Comparison of ENCODE assay signal across 10 cellular contexts in genomic region chr15:59165726-59166125, GRCh38. TPM values are rescaled to one million over a fixed set of nuclear protein-coding genes. Genes with fewer than 3 reads are reported as not detected.
DNase-seq lines count a peak whose midpoint lies in the region; ATAC-seq and TF ChIP-seq lines count a peak whose summit lies in the region.
"Had no signal": no experiment of that assay in that cellular context is flagged by ENCODE, and none has a peak within 500 bp of the region (broad histone marks: within the 10 kb centered on the region; RNA-seq: fewer than 3 reads in every experiment).

No MANE protein-coding gene starts in this region.

- H3K4me1 ChIP-seq in GM23338 (ENCODE audit: insufficient read depth) (no peaks in the 10 kb centered on the region), hepatocyte (ENCODE audit: insufficient read depth) (peaks cover 11% of the 10 kb centered on the region), transverse colon (peaks cover 0 to 20% (median 9%) of the 10 kb centered on the region in 4 donors)

- no peaks in the 10 kb centered on the region for H3K9me3 ChIP-seq in hepatocyte (ENCODE audit: low read depth)
- no peaks in the 10 kb centered on the region for H3K9me3 ChIP-seq in transverse colon

- intact Hi-C loops in transverse colon (cut with DNase I; ENCODE audit: low total_unique reads) = no loop called here

- H3K36me3 ChIP-seq in GM23338 (ENCODE audit: insufficient read depth) (0 out of 2 replicates have a peak, but pooled peaks cover 13% of the 10 kb centered on the region), hepatocyte (replicated peaks; ENCODE audit: insufficient read depth, low read depth) (no peaks in the 10 kb centered on the region), transverse colon (peaks cover 0 to 22% (median 4%) of the 10 kb centered on the region in 4 donors)

- WGBS in hepatocyte (ENCODE audit: low lambda C conversion rate, missing lambda C conversion rate) = 85% methylated on average over 3 of the region's 3 CpGs
- 75 to 86% methylated on average over 2 to 3 of the region's 3 CpGs for WGBS in transverse colon (ENCODE audit: low coverage in 1 of 2), 2 donors

- H3K79me2 ChIP-seq in GM23338 (replicated peaks; ENCODE audit: insufficient read depth) = no peaks in the 10 kb centered on the region
- no peaks in the 10 kb centered on the region for H3K79me2 ChIP-seq in hepatocyte

- no peak for TF ChIP-seq POLR2A in GM18505 (IDR thresholded peaks at IDR 0.05; ENCODE audit: borderline replicate concordance, extremely low read depth, insufficient read depth, insufficient read length)
- TF ChIP-seq POLR2A in transverse colon (IDR thresholded peaks at IDR 0.05) = no peak

- in situ Hi-C loops in transverse colon (cut with MboI; ENCODE audit: low pct_ligation_motif_present in 1 of 4, low pct_unique_long_range_greater_than_20kb in 1 of 4, low sequenced_read_pairs in 3 of 4) = loop anchor here in 2 of 4 donors (10.0 to 25.0 kb wide), 2 partner anchors 322 to 329 kb away; no protein-coding TSS in a partner anchor

- H3K27me3 ChIP-seq in GM23338 (ENCODE audit: insufficient read depth) (no peaks in the 10 kb centered on the region), hepatocyte (no peaks in the 10 kb centered on the region), transverse colon (no peaks in the 10 kb centered on the region)

- no peaks in the 10 kb centered on the region for H3F3A ChIP-seq in GM23338 (replicated peaks; ENCODE audit: low read depth)

- no peak overlapping the region for H2AFZ ChIP-seq in GM23338
- no peak overlapping the region for H2AFZ ChIP-seq in hepatocyte

- peaks cover 24% of the 10 kb centered on the region for H3K4me1 Mint-ChIP-seq in GM23338

- peaks cover 7% of the 10 kb centered on the region for H3K27me3 Mint-ChIP-seq in GM23338 (ENCODE audit: insufficient read depth, low read depth, poor library complexity)

- no peak for TF ChIP-seq CTCF in C4-2B (conservative IDR thresholded peaks at IDR 0.05)
- no peak for TF ChIP-seq CTCF in GM23338 (conservative IDR thresholded peaks at IDR 0.05; ENCODE audit: low read depth in 2 of 2)
- no peak for TF ChIP-seq CTCF in RWPE1 (conservative IDR thresholded peaks at IDR 0.05; ENCODE audit: low read depth)
- no peak for TF ChIP-seq CTCF in hepatocyte (IDR thresholded peaks at IDR 0.05; ENCODE audit: poor library complexity)
- TF ChIP-seq CTCF in transverse colon (IDR thresholded peaks at IDR 0.05) = no peak

- CTCF ChIA-PET in RWPE1 (lab: Yijun Ruan, JAX) = interaction anchor here (0.5 to 0.6 kb wide), 4 partner anchors 48 to 200 kb away, joined by 4 read pairs; no protein-coding TSS in a partner anchor

- H4K20me1 ChIP-seq in GM23338 (replicated peaks; ENCODE audit: insufficient read depth) = no peaks in the 10 kb centered on the region
- H4K20me1 ChIP-seq in hepatocyte (ENCODE audit: insufficient read depth, poor library complexity, severe bottlenecking) = no peaks in the 10 kb centered on the region

- no peak overlapping the region for H3K4me2 ChIP-seq in GM23338
- H3K4me2 ChIP-seq in hepatocyte = no peak overlapping the region

- H3K27ac ChIP-seq in C4-2B = peak overlapping the region; percentile 6; the same call in 1 of the 2 replicates
- no peak overlapping the region for H3K27ac ChIP-seq in GM23338 (ENCODE audit: low read depth)
- H3K27ac ChIP-seq in RWPE1 = peak overlapping the region; percentile 6; the same call in 1 of the 2 replicates
- H3K27ac ChIP-seq in hepatocyte = peak overlapping the region; percentile 0
- no peak overlapping the region for H3K27ac ChIP-seq in transverse colon
- H3K27ac ChIP-seq: SK-N-MC had no signal

- ATAC-seq in GM23338 = no peak
- ATAC-seq in GM18505 (IDR thresholded peaks at IDR 0.05; ENCODE audit: unreplicated experiment) = no peak
- ATAC-seq in GM19467 (IDR thresholded peaks at IDR 0.05; ENCODE audit: unreplicated experiment) = no peak
- ATAC-seq in HG02973 (IDR thresholded peaks at IDR 0.05; ENCODE audit: unreplicated experiment) = no peak

- DNase-seq in GM23338 (ENCODE audit: low spot score) (no peak), RWPE1 (ENCODE audit: low spot score) (peak; percentile 73), hepatocyte (ENCODE audit: low spot score) (no peak), transverse colon (no peak)
- DNase-seq: activated effector memory CD4-positive, alpha-beta T cell treated with anti-CD3 and anti-CD28 coated beads, Interleukin-2, amount 50 U/mL, for 16 hours had no signal

- peak overlapping the region; percentile 23 for H3K27ac Mint-ChIP-seq in GM23338

- 0 out of 2 replicates have a peak, but pooled peaks cover 5% of the 10 kb centered on the region for H3K9me2 ChIP-seq in GM23338 (ENCODE audit: insufficient read depth)
- no peaks in the 10 kb centered on the region for H3K9me2 ChIP-seq in hepatocyte (replicated peaks; ENCODE audit: insufficient read depth)

- TF ChIP-seq EP300 in transverse colon (IDR thresholded peaks at IDR 0.05; ENCODE audit: low read depth) = no peak

- H3K9me3 Mint-ChIP-seq in GM23338 = no peaks in the 10 kb centered on the region

- POLR2A ChIA-PET in RWPE1 (lab: Yijun Ruan, JAX; ENCODE audit: low non-redundant PET) = no interaction called here

- H3K4me3 ChIP-seq in GM23338 (no peak overlapping the region), hepatocyte (no peak overlapping the region), transverse colon (no peak overlapping the region)
- H3K4me3 ChIP-seq: SK-N-MC had no signal

- H3K36me3 Mint-ChIP-seq in GM23338 (ENCODE audit: low read depth) = peaks cover 26% of the 10 kb centered on the region; the same call in 2 of the 3 replicates

- H3K4me3 Mint-ChIP-seq in GM23338 = no peak overlapping the region

TF ChIP-seq in GM23338, 12 proteins besides CTCF, POLR2A, EP300 and RAD21 (continues in another document):
- TF ChIP-seq ZNF331 (CRISPR knock-in tag; IDR thresholded peaks at IDR 0.05; ENCODE audit: low read depth) (no peak), REST (IDR thresholded peaks at IDR 0.05; ENCODE audit: unreplicated experiment) (no peak), POLR2AphosphoS5 (IDR thresholded peaks at IDR 0.05; ENCODE audit: low read depth) (no peak), EZH2 (IDR thresholded peaks at IDR 0.05; ENCODE audit: low read depth, unreplicated experiment) (no peak)

RNA-seq across cellular contexts. Expression of gene LDHAL6B, which starts 40.9 kb away (rescaled TPM):
- total RNA-seq in GM23338 (2014; rRNA removed; shearing (Covaris generic)) = not detected in 2 replicates
- polyA plus RNA-seq in GM23338 (2016; fragmentation: Nextera tagmentation; extraction: Ambion mirVana) (not detected in 2 replicates), hepatocyte (0.17 TPM in 1 of 2 replicates, not detected in the other)
- total RNA-seq in hepatocyte (not detected in 2 replicates), transverse colon (not detected)

Comparison
In these comparisons a context has a peak if more than half of its experiments do, and no peak if none do; other contexts are left out.
1. H3K27ac ChIP-seq: peak in C4-2B (single experiment), RWPE1 (single experiment) and hepatocyte (single experiment); none in GM23338 (single experiment) and transverse colon (0 of 4).